ENCODE assay signal across 4 cellular contexts in genomic region chr11:119017377-119017776, GRCh38. TPM values are rescaled to one million over a fixed set of nuclear protein-coding genes. Genes with fewer than 3 reads are reported as not detected.
DNase-seq lines count a peak whose midpoint lies in the region; ATAC-seq and TF ChIP-seq lines count a peak whose summit lies in the region.
"Not testable (repeated sequence)": the region's sequence is repeated elsewhere in the genome, so short reads cannot be mapped to it uniquely, and the experiment has no call there.

No MANE protein-coding gene starts in this region.

- H3F3A ChIP-seq in DOHH2 (ENCODE audit: control insufficient read depth, insufficient read depth) = peaks cover 53% of the 10 kb centered on the region

- not testable (repeated sequence) for TF ChIP-seq CTCF in DOHH2 (IDR thresholded peaks at IDR 0.05; ENCODE audit: low read depth, low read length, poor library complexity, severe bottlenecking); foreskin keratinocyte (conservative IDR thresholded peaks at IDR 0.05); progenitor cell of endocrine pancreas (IDR thresholded peaks at IDR 0.05; ENCODE audit: unreplicated experiment)

- peaks cover 67% of the 10 kb centered on the region for H3K79me2 ChIP-seq in DOHH2 (ENCODE audit: control insufficient read depth, low read length)

- peak overlapping the region; percentile 100 for H3K27ac Mint-ChIP-seq in activated T-cell treated with anti-CD3 and anti-CD28 coated beads, Interleukin-2, amount 50 U/mL, for 24 hours
- H3K27ac Mint-ChIP-seq in progenitor cell of endocrine pancreas = peak overlapping the region; percentile 100

- peaks cover 56% of the 10 kb centered on the region for H3K4me1 Mint-ChIP-seq in activated T-cell treated with anti-CD3 and anti-CD28 coated beads, Interleukin-2, amount 50 U/mL, for 24 hours (ENCODE audit: low read depth)
- peaks cover 20% of the 10 kb centered on the region for H3K4me1 Mint-ChIP-seq in progenitor cell of endocrine pancreas (ENCODE audit: low read depth)

- not testable (repeated sequence) for H3K27me3 ChIP-seq in DOHH2 (ENCODE audit: control insufficient read depth, low read length); foreskin keratinocyte

- peak overlapping the region; percentile 96 for H3K4me3 ChIP-seq in DOHH2 (ENCODE audit: low read length)

- peak overlapping the region; percentile 95 for H3K4me3 Mint-ChIP-seq in activated T-cell treated with anti-CD3 and anti-CD28 coated beads, Interleukin-2, amount 50 U/mL, for 24 hours
- H3K4me3 Mint-ChIP-seq in progenitor cell of endocrine pancreas (ENCODE audit: low read depth) = peak overlapping the region; percentile 100

- DNase-seq in activated T-cell treated with anti-CD3 and anti-CD28 coated beads, Interleukin-2, amount 50 U/mL, for 24 hours; foreskin keratinocyte; progenitor cell of endocrine pancreas (ENCODE audit: low spot score, unreplicated experiment): not testable (repeated sequence)

- peak overlapping the region; percentile 77 for H3K4me2 ChIP-seq in DOHH2 (ENCODE audit: low read length)

- H3K36me3 ChIP-seq in DOHH2 (ENCODE audit: control insufficient read depth, low read length) = peaks cover 74% of the 10 kb centered on the region

- not testable (repeated sequence) for H3K27me3 Mint-ChIP-seq in activated T-cell treated with anti-CD3 and anti-CD28 coated beads, Interleukin-2, amount 50 U/mL, for 24 hours; progenitor cell of endocrine pancreas

- peaks cover 33% of the 10 kb centered on the region for H3K4me1 ChIP-seq in DOHH2 (ENCODE audit: control insufficient read depth, low read length)
- H3K4me1 ChIP-seq in foreskin keratinocyte = not testable (repeated sequence)

- ATAC-seq in foreskin keratinocyte = not testable (repeated sequence)

- H3K9me2 ChIP-seq in DOHH2 (replicated peaks; ENCODE audit: control insufficient read depth, low read length) = not testable (repeated sequence)

- H3K9me3 Mint-ChIP-seq in activated T-cell treated with anti-CD3 and anti-CD28 coated beads, Interleukin-2, amount 50 U/mL, for 24 hours; progenitor cell of endocrine pancreas (ENCODE audit: low read depth): not testable (repeated sequence)

- peak overlapping the region; percentile 93 for H3K27ac ChIP-seq in DOHH2 (ENCODE audit: low read depth, low read length)
- H3K27ac ChIP-seq in foreskin keratinocyte = peak overlapping the region; percentile 76

- not testable (repeated sequence) for H4K20me1 ChIP-seq in DOHH2 (ENCODE audit: control insufficient read depth, insufficient read depth, low read depth, low read length)

- H3K9me3 ChIP-seq in DOHH2 (ENCODE audit: control insufficient read depth, insufficient read depth, low read length) = not testable (repeated sequence)

- H3K36me3 Mint-ChIP-seq in activated T-cell treated with anti-CD3 and anti-CD28 coated beads, Interleukin-2, amount 50 U/mL, for 24 hours (ENCODE audit: low read depth) = peaks cover 99% of the 10 kb centered on the region
- H3K36me3 Mint-ChIP-seq in progenitor cell of endocrine pancreas (ENCODE audit: insufficient read depth) = peaks cover 31% of the 10 kb centered on the region

RNA-seq across cellular contexts. Expression of gene RPS25, which starts 0.8 kb away (rescaled TPM):
- total RNA-seq in foreskin keratinocyte (864 and 951 TPM in 2 replicates), progenitor cell of endocrine pancreas (1,089 and 1,112 TPM in 2 replicates)
- polyA plus RNA-seq in foreskin keratinocyte = 1,447 and 1,458 TPM in 2 replicates

RNA-seq across cellular contexts. Expression of gene TRAPPC4, which starts 1.2 kb away (rescaled TPM):
- total RNA-seq in foreskin keratinocyte (104 and 111 TPM in 2 replicates), progenitor cell of endocrine pancreas (60.3 and 60.7 TPM in 2 replicates)
- polyA plus RNA-seq in foreskin keratinocyte = 137 and 143 TPM in 2 replicates

RNA-seq across cellular contexts. Expression of gene SLC37A4, which starts 13.3 kb away (rescaled TPM):
- total RNA-seq in foreskin keratinocyte (15.4 and 17.4 TPM in 2 replicates), progenitor cell of endocrine pancreas (52.7 and 53.4 TPM in 2 replicates)
- 16.6 and 20.9 TPM in 2 replicates for polyA plus RNA-seq in foreskin keratinocyte

RNA-seq across cellular contexts. Expression of gene CENATAC, which starts 19.4 kb away (rescaled TPM):
- total RNA-seq in foreskin keratinocyte (16.0 and 16.8 TPM in 2 replicates), progenitor cell of endocrine pancreas (56.5 and 66.6 TPM in 2 replicates)
- polyA plus RNA-seq in foreskin keratinocyte = 12.2 and 14.3 TPM in 2 replicates

RNA-seq across cellular contexts. Expression of gene HYOU1, which starts 39.6 kb away (rescaled TPM):
- total RNA-seq in foreskin keratinocyte (149 and 189 TPM in 2 replicates), progenitor cell of endocrine pancreas (196 and 199 TPM in 2 replicates)
- polyA plus RNA-seq in foreskin keratinocyte = 77.8 and 84.7 TPM in 2 replicates
